8 cellular contexts compared by ENCODE assay signal in the genomic region with DNA sequence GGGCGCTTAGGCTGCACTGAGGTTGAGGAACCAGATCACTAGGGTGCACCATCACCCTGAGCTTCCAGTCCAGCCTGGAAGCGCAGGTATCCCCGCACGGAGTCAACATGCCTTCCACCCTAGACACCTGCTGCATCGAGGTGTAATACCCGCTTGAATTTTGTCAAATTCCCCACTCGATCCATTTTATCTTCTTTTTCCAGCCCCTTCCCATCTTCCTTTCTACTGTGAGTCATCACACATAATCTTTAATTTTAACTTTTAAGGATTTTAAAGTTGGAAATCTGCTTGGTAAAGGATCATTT. TPM values are rescaled to one million over a fixed set of nuclear protein-coding genes. Genes with fewer than 3 reads are reported as not detected.
A peak's percentile ranks its signal among the peaks of the same experiment; 100 is the strongest.
DNase-seq lines count a peak whose midpoint lies in the region; ATAC-seq and TF ChIP-seq lines count a peak whose summit lies in the region.

No MANE protein-coding gene starts in this region.

- H4K20me1 ChIP-seq in DND-41 (ENCODE audit: insufficient read depth, low read length): peaks cover 2% of the 10 kb centered on the region; the same call in 1 of the 2 replicates

- H3K9me3 ChIP-seq in DND-41 (ENCODE audit: insufficient read depth, low read length, severe bottlenecking) (no peaks in the 10 kb centered on the region), endodermal cell (ENCODE audit: control insufficient read depth, low read length) (no peaks in the 10 kb centered on the region)

- peak overlapping the region; percentile 61 to 69; a peak in 3 of 4 replicates for H3K4me3 ChIP-seq in DND-41 (ENCODE audit: low read depth in 1 of 2, low read length in 2 of 2)
- peak overlapping the region; percentile 88 for H3K4me3 ChIP-seq in Jurkat, Clone E6-1 (ENCODE audit: low read length)
- H3K4me3 ChIP-seq in endodermal cell (ENCODE audit: low read length): peak overlapping the region; percentile 90

- H3K36me3 Mint-ChIP-seq in endodermal cell (ENCODE audit: low read depth): peaks cover 22% of the 10 kb centered on the region
- peaks cover 5% of the 10 kb centered on the region for H3K36me3 Mint-ChIP-seq in osteocyte (ENCODE audit: unreplicated experiment)

- H3K27me3 Mint-ChIP-seq in endodermal cell (ENCODE audit: insufficient read depth) (no peaks in the 10 kb centered on the region), osteocyte (ENCODE audit: unreplicated experiment) (no peaks in the 10 kb centered on the region)

- peak; percentile 54; the same call in 1 of the 3 replicates for ATAC-seq in DND-41 (ENCODE audit: insufficient read depth, low read depth)
- ATAC-seq in GM21576 (IDR thresholded peaks at IDR 0.05; ENCODE audit: unreplicated experiment): peak; percentile 35

- H3K4me1 ChIP-seq in DND-41 (ENCODE audit: insufficient read depth, low read length) (peaks cover 67% of the 10 kb centered on the region), endodermal cell (ENCODE audit: control insufficient read depth, insufficient read depth, low read length) (no peaks in the 10 kb centered on the region)

- H3K27me3 ChIP-seq in DND-41 (ENCODE audit: insufficient read depth, low read length, poor library complexity) (no peaks in the 10 kb centered on the region), endodermal cell (ENCODE audit: control insufficient read depth, insufficient read depth, low read length, poor library complexity, severe bottlenecking) (no peaks in the 10 kb centered on the region)

- peaks cover 6% of the 10 kb centered on the region for H3K4me1 Mint-ChIP-seq in endodermal cell
- peaks cover 8% of the 10 kb centered on the region for H3K4me1 Mint-ChIP-seq in osteocyte (ENCODE audit: unreplicated experiment)

- TF ChIP-seq CTCF in DND-41 (IDR thresholded peaks at IDR 0.05; ENCODE audit: borderline replicate concordance, extremely low read depth, low read length, poor library complexity, severe bottlenecking) (peak; percentile 37), endodermal cell (conservative IDR thresholded peaks at IDR 0.05) (no peak), osteocyte (IDR thresholded peaks at IDR 0.05) (no peak)

- peak overlapping the region; percentile 92 for H3K9ac ChIP-seq in DND-41 (ENCODE audit: low read depth, low read length)
- H3K9ac ChIP-seq in endodermal cell (ENCODE audit: extremely low read depth, low read length, poor library complexity, severe bottlenecking): peak overlapping the region; percentile 94

- 0 to 1% methylated on average over 4 to 7 of the region's 7 CpGs for WGBS in endodermal cell (ENCODE audit: insufficient coverage in 1 of 2, insufficient read length in 1 of 2), 2 experiments

- H3K79me2 ChIP-seq in DND-41 (ENCODE audit: insufficient read depth, low read length): peaks cover 77% of the 10 kb centered on the region

- peak overlapping the region; percentile 71 for H3K4me2 ChIP-seq in DND-41 (ENCODE audit: insufficient read depth, low read length)

- H3K9me3 Mint-ChIP-seq in endodermal cell (no peaks in the 10 kb centered on the region), osteocyte (ENCODE audit: unreplicated experiment) (no peaks in the 10 kb centered on the region)

- H3K4me3 Mint-ChIP-seq in endodermal cell (peak overlapping the region; percentile 100), osteocyte (ENCODE audit: unreplicated experiment) (peak overlapping the region; percentile 92)

- H3K27ac Mint-ChIP-seq in endodermal cell: peak overlapping the region; percentile 100
- peak overlapping the region; percentile 98 for H3K27ac Mint-ChIP-seq in osteocyte (ENCODE audit: unreplicated experiment)

- peak overlapping the region; percentile 87 for H2AFZ ChIP-seq in DND-41 (ENCODE audit: low read depth, low read length)

- peaks cover 44% of the 10 kb centered on the region for H3K36me3 ChIP-seq in DND-41 (ENCODE audit: insufficient read depth, low read length)
- H3K36me3 ChIP-seq in endodermal cell (ENCODE audit: control insufficient read depth, insufficient read depth, low read length): peaks cover 37% of the 10 kb centered on the region

- DNase-seq in DND-41 (no peak), endodermal cell (no peak), osteocyte (ENCODE audit: extremely low spot score, unreplicated experiment) (no peak), NCI-H2196 treated with DMSO at 0.1 percent for 48 hours (lab: John Stamatoyannopoulos, UW; ENCODE audit: unreplicated experiment) (no peak), activated gamma-delta T cell treated with Interleukin-2 at 50 U/mL for 16 hours (no peak)
- DNase-seq in Jurkat, Clone E6-1 (ENCODE audit: low read depth, low spot score): no peak
- no peak for DNase-seq in stimulated activated CD4-positive, alpha-beta T cell treated with anti-CD3 and anti-CD28 coated beads, Interleukin-15, amount 100 ng/mL, for 24 hours

- H3K27ac ChIP-seq in DND-41 (ENCODE audit: low read length) (peak overlapping the region; percentile 97), endodermal cell (ENCODE audit: low read depth, low read length) (no peak overlapping the region)

RNA-seq across cellular contexts. Expression of a gene that starts 0.8 kb away (rescaled TPM):
- 60.5 TPM for polyA plus RNA-seq in Jurkat, Clone E6-1 (2012; ENCODE audit: insufficient read depth, insufficient read length)
- total RNA-seq in endodermal cell (10 to 100 TPM; 28.7 to 31.3 TPM), osteocyte (3.7 and 5.7 TPM in 2 replicates)
- polyA plus RNA-seq in endodermal cell (2013, experiment 1 of 2): 32.9 TPM
- polyA plus RNA-seq in endodermal cell (2013, experiment 2 of 2): 38.8 TPM
